ENCODE assay signal across 29 cellular contexts in genomic region chr20:37636212-37636975, GRCh38.
"Had no signal": no experiment of that assay in that cellular context is flagged by ENCODE, and none has a peak within 500 bp of the region (broad histone marks: within the 10 kb centered on the region; RNA-seq: fewer than 3 reads in every experiment).

No MANE protein-coding gene starts in this region.

- FAIRE-seq: endometrium, endothelial cell of umbilical vein had no signal

- H3K9me3 ChIP-seq: body of pancreas, colonic mucosa had no signal

- H3K27ac ChIP-seq: body of pancreas, colonic mucosa, epithelial cell of prostate, esophagus squamous epithelium, gastroesophageal sphincter, heart right ventricle, WERI-Rb-1 had no signal

- H3K4me3 ChIP-seq: body of pancreas, colonic mucosa, esophagus squamous epithelium, gastroesophageal sphincter, heart right ventricle had no signal

- DNase-seq: activated B cell treated with CpG ODN at 0.5 μM for 24 hours; activated CD4-positive, alpha-beta T cell treated with anti-CD3 and anti-CD28 coated beads for 48 hours; activated CD4-positive, alpha-beta T cell treated with anti-CD3 and anti-CD28 coated beads, Interleukin-2, amount 50 U/mL, for 1 hour; activated CD4-positive, alpha-beta T cell treated with anti-CD3 and anti-CD28 coated beads, Interleukin-2, amount 50 U/mL, for 48 hours; activated CD8-positive, alpha-beta memory T cell treated with anti-CD3 and anti-CD28 coated beads for 24 hours; activated CD8-positive, alpha-beta T cell treated with anti-CD3 and anti-CD28 coated beads for 36 hours; activated effector memory CD4-positive, alpha-beta T cell treated with Interleukin-2 at 50 U/mL for 16 hours; activated gamma-delta T cell treated with Interleukin-2 at 50 U/mL for 16 hours; activated naive CD4-positive, alpha-beta T cell treated with anti-CD3 and anti-CD28 coated beads, Interleukin-2, amount 50 U/mL, for 16 hours; activated naive CD4-positive, alpha-beta T cell treated with Interleukin-2 at 50 U/mL for 16 hours; activated T-cell treated with anti-CD3 and anti-CD28 coated beads, Interleukin-2, amount 50 U/mL, for 4 hours; amniotic stem cell; anterior cingulate cortex; body of pancreas; cerebellar nuclear complex; colonic mucosa; effector CD8-positive, alpha-beta T cell; esophagus squamous epithelium; foreskin melanocyte; heart right ventricle; T-helper 17 cell; T1000; WERI-Rb-1 had no signal

- H3K4me1 ChIP-seq: body of pancreas, colonic mucosa, esophagus squamous epithelium, gastroesophageal sphincter, heart right ventricle had no signal

- H3K27me3 ChIP-seq: body of pancreas, colonic mucosa had no signal

- H3K36me3 ChIP-seq: colonic mucosa, esophagus squamous epithelium, gastroesophageal sphincter, heart right ventricle, WERI-Rb-1 had no signal

- ATAC-seq: activated CD4-positive, CD25-positive, alpha-beta regulatory T cell treated with anti-CD3 and anti-CD28 coated beads, Interleukin-2, amount 50 U/mL, for 24 hours; activated CD8-positive, alpha-beta T cell treated with anti-CD3 and anti-CD28 coated beads for 36 hours; activated T-cell treated with anti-CD3 and anti-CD28 coated beads, Interleukin-2, amount 50 U/mL, for 4 hours; activated T-helper 17 cell treated with anti-CD3 and anti-CD28 coated beads, Interleukin-2, amount 50 U/mL, for 72 hours; body of pancreas; gastroesophageal sphincter; heart right ventricle; T-helper 17 cell had no signal
